ENCODE assay signal across 1 cellular context in the genomic region with DNA sequence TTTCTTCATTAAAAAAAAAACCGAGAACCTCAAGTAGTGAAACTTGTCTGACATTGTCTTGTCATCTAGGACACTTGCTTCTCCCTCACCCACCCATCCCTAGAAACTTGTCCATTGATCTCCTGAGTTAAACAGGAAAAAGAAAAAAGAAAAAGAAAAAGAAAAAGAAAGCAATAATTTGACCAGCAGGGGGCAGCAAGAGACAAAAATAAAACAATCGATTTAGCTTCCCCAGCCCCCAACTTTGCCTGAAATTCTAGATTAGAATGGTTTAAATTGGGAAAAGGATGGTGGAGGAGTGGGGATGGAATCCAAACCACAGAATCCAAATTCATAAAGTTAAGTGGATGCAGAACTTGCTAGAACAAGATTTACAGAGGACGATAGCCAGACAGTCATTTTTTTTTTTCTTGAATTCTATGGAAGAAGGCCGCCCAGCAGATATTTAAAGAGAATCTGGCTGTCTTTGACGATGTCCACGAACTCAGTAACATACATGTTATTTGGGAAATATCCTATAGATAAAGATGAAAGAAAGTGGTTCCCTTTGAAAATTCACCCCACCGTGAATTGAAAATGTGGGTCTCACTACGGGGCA.
TF ChIP-seq lines count a peak whose summit lies in the region.

No MANE protein-coding gene starts in this region.

TF ChIP-seq in SK-N-SH treated with all-trans-retinoic acid at 6 μM for 48 hours, 23 proteins besides CTCF, POLR2A, EP300 and RAD21 (continued from another document):
- TF ChIP-seq, protein P1, sequence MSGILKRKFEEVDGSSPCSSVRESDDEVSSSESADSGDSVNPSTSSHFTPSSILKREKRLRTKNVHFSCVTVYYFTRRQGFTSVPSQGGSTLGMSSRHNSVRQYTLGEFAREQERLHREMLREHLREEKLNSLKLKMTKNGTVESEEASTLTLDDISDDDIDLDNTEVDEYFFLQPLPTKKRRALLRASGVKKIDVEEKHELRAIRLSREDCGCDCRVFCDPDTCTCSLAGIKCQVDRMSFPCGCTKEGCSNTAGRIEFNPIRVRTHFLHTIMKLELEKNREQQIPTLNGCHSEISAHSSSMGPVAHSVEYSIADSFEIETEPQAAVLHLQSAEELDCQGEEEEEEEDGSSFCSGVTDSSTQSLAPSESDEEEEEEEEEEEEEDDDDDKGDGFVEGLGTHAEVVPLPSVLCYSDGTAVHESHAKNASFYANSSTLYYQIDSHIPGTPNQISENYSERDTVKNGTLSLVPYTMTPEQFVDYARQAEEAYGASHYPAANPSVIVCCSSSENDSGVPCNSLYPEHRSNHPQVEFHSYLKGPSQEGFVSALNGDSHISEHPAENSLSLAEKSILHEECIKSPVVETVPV (CRISPR knock-in tag; IDR thresholded peaks at IDR 0.05) = no peak
